In the genomic region with DNA sequence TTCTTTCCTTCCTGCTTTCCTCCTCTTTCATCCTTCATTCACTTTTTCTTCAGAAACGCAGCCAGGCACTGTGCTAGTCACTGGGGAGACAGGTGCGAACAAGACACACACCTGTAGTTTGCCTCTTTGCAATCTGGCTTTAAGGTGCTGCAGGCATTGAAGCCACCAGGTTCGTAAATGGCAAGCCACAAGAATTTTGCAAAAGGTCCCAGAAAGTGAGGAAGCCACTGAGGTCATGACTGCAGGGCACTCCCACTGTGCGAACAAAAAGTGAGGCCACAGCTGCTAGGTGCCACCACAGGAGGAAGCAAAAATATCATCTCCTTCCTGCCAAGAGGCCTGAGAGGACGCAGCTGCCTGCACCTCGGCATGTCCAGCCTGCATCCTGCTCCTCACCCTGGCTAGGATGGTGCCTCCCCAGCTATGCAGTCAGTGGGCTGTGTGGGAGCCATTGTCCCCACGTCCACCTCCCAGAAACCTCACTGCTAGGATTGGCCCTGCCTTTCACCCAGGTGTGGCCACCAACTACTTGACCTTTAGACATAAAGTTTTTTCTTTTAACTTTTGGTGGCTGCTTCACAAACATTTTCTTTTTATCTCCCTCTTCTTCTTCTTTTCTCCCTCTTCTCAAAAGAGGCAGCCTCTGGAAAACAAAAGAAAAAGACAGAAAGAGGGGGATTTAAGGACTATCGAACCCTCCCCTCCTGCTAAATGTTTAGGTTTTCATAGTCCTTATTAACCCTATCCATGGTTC, we compare ENCODE assay signal across 8 cellular contexts.
A peak's percentile ranks its signal among the peaks of the same experiment; 100 is the strongest.
DNase-seq lines count a peak whose midpoint lies in the region; ATAC-seq and TF ChIP-seq lines count a peak whose summit lies in the region.

No MANE protein-coding gene starts in this region.

- H3K4me3 ChIP-seq in Peyer's patch = no peak overlapping the region
- H3K4me3 ChIP-seq in osteoblast (ENCODE audit: insufficient read depth, low read length) = no peak overlapping the region

- peak overlapping the region; percentile 49 to 79 (median 68) for H3K27ac ChIP-seq in Peyer's patch
- H3K27ac ChIP-seq in osteoblast (ENCODE audit: low read depth, low read length) = no peak overlapping the region

- ATAC-seq in GM18511 (IDR thresholded peaks at IDR 0.05; ENCODE audit: unreplicated experiment) = peak; percentile 67
- peak; percentile 54 for ATAC-seq in HG02938 (IDR thresholded peaks at IDR 0.05; ENCODE audit: unreplicated experiment)

- peak in 1 of 6 experiments; percentile 16 for TF ChIP-seq CTCF in Peyer's patch (IDR thresholded peaks at IDR 0.05)
- no peak for TF ChIP-seq CTCF in osteoblast (IDR thresholded peaks at IDR 0.05; ENCODE audit: extremely low read depth, low read depth, low read length)

- H3K36me3 ChIP-seq in Peyer's patch (no peaks in the 10 kb centered on the region), osteoblast (ENCODE audit: insufficient read depth, low read length) (no peaks in the 10 kb centered on the region)

- DNase-seq in Peyer's patch (peak; percentile 65 to 92 (median 83)), activated gamma-delta T cell (lab: John Stamatoyannopoulos, UW) (peak; percentile 18), osteoblast (ENCODE audit: insufficient read length, low spot score, missing footprints) (no peak), hippocampal formation (lab: John Stamatoyannopoulos, UW) (no peak), NCI-H748 treated with DMSO at 0.1 percent for 48 hours (lab: John Stamatoyannopoulos, UW) (no peak), amygdala (lab: John Stamatoyannopoulos, UW) (no peak)

- no peaks in the 10 kb centered on the region for H3K27me3 ChIP-seq in Peyer's patch
- no peaks in the 10 kb centered on the region for H3K27me3 ChIP-seq in osteoblast (ENCODE audit: insufficient read depth, low read length)

- H4K20me1 ChIP-seq in osteoblast (ENCODE audit: insufficient read depth, low read length) = no peaks in the 10 kb centered on the region

- peaks cover 0 to 42% (median 24%) of the 10 kb centered on the region in 4 donors for H3K4me1 ChIP-seq in Peyer's patch
- H3K4me1 ChIP-seq in osteoblast (ENCODE audit: insufficient read depth, low read length) = peaks cover 3% of the 10 kb centered on the region

- no peaks in the 10 kb centered on the region for H3K79me2 ChIP-seq in osteoblast (ENCODE audit: insufficient read depth, low read length)

- H2AFZ ChIP-seq in osteoblast (ENCODE audit: low read length) = peak overlapping the region; percentile 18

- H3K9me3 ChIP-seq in Peyer's patch (no peaks in the 10 kb centered on the region), osteoblast (ENCODE audit: low read depth, low read length) (no peaks in the 10 kb centered on the region)

- H3K4me2 ChIP-seq in osteoblast (ENCODE audit: insufficient read depth, low read length) = no peak overlapping the region

- no peak for TF ChIP-seq POLR2A in Peyer's patch (IDR thresholded peaks at IDR 0.05)

Comparison
In these comparisons a context has a peak if more than half of its experiments do, and no peak if none do; other contexts are left out.
1. DNase-seq: peak in Peyer's patch (3 of 3) and activated gamma-delta T cell (single experiment); none in osteoblast (single experiment), hippocampal formation (0 of 2), NCI-H748 treated with DMSO at 0.1 percent for 48 hours (single experiment) and amygdala (0 of 56).